Comparison of ENCODE assay signal across 8 cellular contexts in the genomic region with DNA sequence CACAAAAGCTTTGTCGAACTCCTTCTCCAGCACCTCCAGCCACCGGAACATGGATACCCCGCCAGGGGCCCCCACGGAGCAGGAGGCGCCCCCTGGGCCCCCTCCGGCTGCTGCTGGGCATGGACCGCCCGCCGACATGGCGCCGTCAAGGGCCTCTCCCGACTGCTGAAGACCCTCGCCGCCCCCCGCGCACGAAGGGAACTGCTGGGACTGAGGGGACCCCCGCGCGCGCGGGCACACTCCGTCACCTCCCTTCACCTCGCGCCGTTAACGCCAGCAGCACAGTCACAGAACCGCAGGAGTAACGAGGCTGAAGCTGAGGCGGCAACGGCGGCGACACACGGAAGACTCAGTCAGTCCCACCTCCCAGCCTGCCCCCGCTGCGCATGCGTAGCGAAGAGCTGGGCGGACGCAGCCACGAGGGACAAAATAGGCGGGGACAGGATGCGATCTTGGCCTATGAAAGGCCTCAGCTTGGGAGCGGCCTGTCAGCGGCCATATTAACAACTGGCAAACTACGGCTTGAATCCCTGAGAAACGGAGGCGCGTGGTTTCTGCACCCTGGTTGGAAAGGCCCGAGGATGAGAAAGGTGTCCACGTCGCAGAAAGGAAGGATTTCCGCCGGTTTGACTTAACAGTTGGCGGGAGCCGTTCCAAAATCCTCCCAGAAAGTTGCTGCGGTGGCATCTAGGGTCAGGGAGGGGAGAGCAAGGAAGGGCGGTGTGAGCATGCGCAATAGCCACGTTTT.
DNase-seq lines count a peak whose midpoint lies in the region; ATAC-seq and TF ChIP-seq lines count a peak whose summit lies in the region.

A gene (minus strand): TSS at position 361 of the 748 bp plus-strand sequence. CDS start 223 bp downstream, at position 138.

- DNase-seq in AG10803 (ENCODE audit: low read depth) (peak; percentile 98), NCI-H446 (lab: John Stamatoyannopoulos, UW) (peak; percentile 92 to 94), cerebellar nuclear complex (lab: John Stamatoyannopoulos, UW) (peak; percentile 92 to 97), islet precursor cell (peak; percentile 99)
- DNase-seq in stimulated activated CD4-positive, alpha-beta T cell treated with anti-CD3 and anti-CD28 coated beads, Interleukin-12 subunit alpha, Interleukin-12 subunit beta, amount 100 ng/mL, for 48 hours (ENCODE audit: low read depth in 2 of 3, low spot score in 1 of 3) = peak; percentile 81 to 92 (median 90)

- ATAC-seq in GM19025 (IDR thresholded peaks at IDR 0.05; ENCODE audit: low read depth, unreplicated experiment) (peak; percentile 89), HG03342 (IDR thresholded peaks at IDR 0.05; ENCODE audit: unreplicated experiment) (peak; percentile 90)
- ATAC-seq in activated CD4-positive, CD25-positive, alpha-beta regulatory T cell treated with anti-CD3 and anti-CD28 coated beads, Interleukin-2, amount 50 U/mL, for 24 hours = peak; percentile 92 to 96

- peak; percentile 35 for TF ChIP-seq CTCF in AG10803 (conservative IDR thresholded peaks at IDR 0.05; ENCODE audit: low read length)

- peak within 1 kb of the TSS; percentile 91 for H3K4me3 ChIP-seq in AG10803 (ENCODE audit: low read length)

Comparison
In these comparisons a context has a peak if more than half of its experiments do, and no peak if none do; other contexts are left out.
1. Peak in every context shown above with its lines: DNase-seq, ATAC-seq and H3K4me3 ChIP-seq.